In the genomic region with DNA sequence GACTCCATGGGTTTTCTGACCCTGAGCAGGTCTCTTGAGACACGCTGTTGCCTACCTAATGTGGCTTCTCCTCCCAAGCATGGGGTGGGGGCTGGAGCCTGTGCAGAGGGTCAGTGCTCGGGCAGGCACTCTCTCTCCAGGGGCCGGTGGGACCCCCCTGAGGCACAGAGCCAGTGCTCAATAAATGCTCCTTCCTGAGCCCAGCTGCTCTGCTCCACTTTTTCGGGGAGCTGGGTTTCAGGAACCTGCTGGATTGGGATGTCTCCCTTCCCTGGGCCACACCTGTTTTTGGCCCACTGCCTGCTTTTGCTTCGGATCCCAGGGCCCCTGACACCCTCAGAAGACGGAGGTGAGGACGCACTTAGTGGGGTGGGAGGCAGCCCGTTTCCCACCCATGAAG, we compare ENCODE assay signal across 2 cellular contexts.
TF ChIP-seq lines count a peak whose summit lies in the region.

No MANE protein-coding gene starts in this region.

TF ChIP-seq in HCT116, 20 proteins besides CTCF, POLR2A, EP300 and RAD21:
- TF ChIP-seq POLR2AphosphoS5 (IDR thresholded peaks at IDR 0.05; ENCODE audit: low read depth, low read length) (no peak), ZNF274 (IDR thresholded peaks at IDR 0.05; ENCODE audit: low read depth, low read length) (no peak), FOSL1 (IDR thresholded peaks at IDR 0.05; ENCODE audit: low read depth) (no peak), YY1 (IDR thresholded peaks at IDR 0.05; ENCODE audit: extremely low read depth, insufficient replicate concordance, low read depth, low read length) (no peak), EZH2phosphoT487 (IDR thresholded peaks at IDR 0.05; ENCODE audit: borderline replicate concordance) (no peak), TCF7L2 (IDR thresholded peaks at IDR 0.05; ENCODE audit: borderline replicate concordance, extremely low read depth, insufficient read depth, insufficient read length) (no peak), SIN3A (IDR thresholded peaks at IDR 0.05; ENCODE audit: low read depth) (no peak), EGR1 (IDR thresholded peaks at IDR 0.05; ENCODE audit: low read depth) (no peak), SRF (IDR thresholded peaks at IDR 0.05; ENCODE audit: low read depth) (no peak), SP1 (IDR thresholded peaks at IDR 0.05; ENCODE audit: low read depth) (no peak), EZH2 (IDR thresholded peaks at IDR 0.05) (no peak), JUND (IDR thresholded peaks at IDR 0.05) (no peak), ZFX (IDR thresholded peaks at IDR 0.05) (no peak), CEBPB (IDR thresholded peaks at IDR 0.05; ENCODE audit: low read depth) (no peak)
- TF ChIP-seq, protein P1, sequence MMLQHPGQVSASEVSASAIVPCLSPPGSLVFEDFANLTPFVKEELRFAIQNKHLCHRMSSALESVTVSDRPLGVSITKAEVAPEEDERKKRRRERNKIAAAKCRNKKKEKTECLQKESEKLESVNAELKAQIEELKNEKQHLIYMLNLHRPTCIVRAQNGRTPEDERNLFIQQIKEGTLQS (IDR thresholded peaks at IDR 0.05): no peak
- TF ChIP-seq, protein P2, sequence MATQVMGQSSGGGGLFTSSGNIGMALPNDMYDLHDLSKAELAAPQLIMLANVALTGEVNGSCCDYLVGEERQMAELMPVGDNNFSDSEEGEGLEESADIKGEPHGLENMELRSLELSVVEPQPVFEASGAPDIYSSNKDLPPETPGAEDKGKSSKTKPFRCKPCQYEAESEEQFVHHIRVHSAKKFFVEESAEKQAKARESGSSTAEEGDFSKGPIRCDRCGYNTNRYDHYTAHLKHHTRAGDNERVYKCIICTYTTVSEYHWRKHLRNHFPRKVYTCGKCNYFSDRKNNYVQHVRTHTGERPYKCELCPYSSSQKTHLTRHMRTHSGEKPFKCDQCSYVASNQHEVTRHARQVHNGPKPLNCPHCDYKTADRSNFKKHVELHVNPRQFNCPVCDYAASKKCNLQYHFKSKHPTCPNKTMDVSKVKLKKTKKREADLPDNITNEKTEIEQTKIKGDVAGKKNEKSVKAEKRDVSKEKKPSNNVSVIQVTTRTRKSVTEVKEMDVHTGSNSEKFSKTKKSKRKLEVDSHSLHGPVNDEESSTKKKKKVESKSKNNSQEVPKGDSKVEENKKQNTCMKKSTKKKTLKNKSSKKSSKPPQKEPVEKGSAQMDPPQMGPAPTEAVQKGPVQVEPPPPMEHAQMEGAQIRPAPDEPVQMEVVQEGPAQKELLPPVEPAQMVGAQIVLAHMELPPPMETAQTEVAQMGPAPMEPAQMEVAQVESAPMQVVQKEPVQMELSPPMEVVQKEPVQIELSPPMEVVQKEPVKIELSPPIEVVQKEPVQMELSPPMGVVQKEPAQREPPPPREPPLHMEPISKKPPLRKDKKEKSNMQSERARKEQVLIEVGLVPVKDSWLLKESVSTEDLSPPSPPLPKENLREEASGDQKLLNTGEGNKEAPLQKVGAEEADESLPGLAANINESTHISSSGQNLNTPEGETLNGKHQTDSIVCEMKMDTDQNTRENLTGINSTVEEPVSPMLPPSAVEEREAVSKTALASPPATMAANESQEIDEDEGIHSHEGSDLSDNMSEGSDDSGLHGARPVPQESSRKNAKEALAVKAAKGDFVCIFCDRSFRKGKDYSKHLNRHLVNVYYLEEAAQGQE (IDR thresholded peaks at IDR 0.05; ENCODE audit: low read depth): no peak
- TF ChIP-seq, protein P3, sequence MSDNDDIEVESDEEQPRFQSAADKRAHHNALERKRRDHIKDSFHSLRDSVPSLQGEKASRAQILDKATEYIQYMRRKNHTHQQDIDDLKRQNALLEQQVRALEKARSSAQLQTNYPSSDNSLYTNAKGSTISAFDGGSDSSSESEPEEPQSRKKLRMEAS (IDR thresholded peaks at IDR 0.05): no peak

TF ChIP-seq in K562, 482 proteins besides CTCF, POLR2A, EP300 and RAD21:
- TF ChIP-seq ZBTB7A (IDR thresholded peaks at IDR 0.05; ENCODE audit: borderline replicate concordance, control insufficient read depth, low read depth, low read length): 0 out of 2 replicates have a peak, but pooled peaks have one; percentile 8
- TF ChIP-seq MEIS2 (IDR thresholded peaks at IDR 0.05; ENCODE audit: partially characterized antibody): no peak
- TF ChIP-seq PML (IDR thresholded peaks at IDR 0.05; ENCODE audit: low read length): 0 out of 2 replicates have a peak, but pooled peaks have one; percentile 4
- TF ChIP-seq NFIC (IDR thresholded peaks at IDR 0.05): peak; percentile 18; the same call in 1 of the 2 replicates
- TF ChIP-seq, protein P4, sequence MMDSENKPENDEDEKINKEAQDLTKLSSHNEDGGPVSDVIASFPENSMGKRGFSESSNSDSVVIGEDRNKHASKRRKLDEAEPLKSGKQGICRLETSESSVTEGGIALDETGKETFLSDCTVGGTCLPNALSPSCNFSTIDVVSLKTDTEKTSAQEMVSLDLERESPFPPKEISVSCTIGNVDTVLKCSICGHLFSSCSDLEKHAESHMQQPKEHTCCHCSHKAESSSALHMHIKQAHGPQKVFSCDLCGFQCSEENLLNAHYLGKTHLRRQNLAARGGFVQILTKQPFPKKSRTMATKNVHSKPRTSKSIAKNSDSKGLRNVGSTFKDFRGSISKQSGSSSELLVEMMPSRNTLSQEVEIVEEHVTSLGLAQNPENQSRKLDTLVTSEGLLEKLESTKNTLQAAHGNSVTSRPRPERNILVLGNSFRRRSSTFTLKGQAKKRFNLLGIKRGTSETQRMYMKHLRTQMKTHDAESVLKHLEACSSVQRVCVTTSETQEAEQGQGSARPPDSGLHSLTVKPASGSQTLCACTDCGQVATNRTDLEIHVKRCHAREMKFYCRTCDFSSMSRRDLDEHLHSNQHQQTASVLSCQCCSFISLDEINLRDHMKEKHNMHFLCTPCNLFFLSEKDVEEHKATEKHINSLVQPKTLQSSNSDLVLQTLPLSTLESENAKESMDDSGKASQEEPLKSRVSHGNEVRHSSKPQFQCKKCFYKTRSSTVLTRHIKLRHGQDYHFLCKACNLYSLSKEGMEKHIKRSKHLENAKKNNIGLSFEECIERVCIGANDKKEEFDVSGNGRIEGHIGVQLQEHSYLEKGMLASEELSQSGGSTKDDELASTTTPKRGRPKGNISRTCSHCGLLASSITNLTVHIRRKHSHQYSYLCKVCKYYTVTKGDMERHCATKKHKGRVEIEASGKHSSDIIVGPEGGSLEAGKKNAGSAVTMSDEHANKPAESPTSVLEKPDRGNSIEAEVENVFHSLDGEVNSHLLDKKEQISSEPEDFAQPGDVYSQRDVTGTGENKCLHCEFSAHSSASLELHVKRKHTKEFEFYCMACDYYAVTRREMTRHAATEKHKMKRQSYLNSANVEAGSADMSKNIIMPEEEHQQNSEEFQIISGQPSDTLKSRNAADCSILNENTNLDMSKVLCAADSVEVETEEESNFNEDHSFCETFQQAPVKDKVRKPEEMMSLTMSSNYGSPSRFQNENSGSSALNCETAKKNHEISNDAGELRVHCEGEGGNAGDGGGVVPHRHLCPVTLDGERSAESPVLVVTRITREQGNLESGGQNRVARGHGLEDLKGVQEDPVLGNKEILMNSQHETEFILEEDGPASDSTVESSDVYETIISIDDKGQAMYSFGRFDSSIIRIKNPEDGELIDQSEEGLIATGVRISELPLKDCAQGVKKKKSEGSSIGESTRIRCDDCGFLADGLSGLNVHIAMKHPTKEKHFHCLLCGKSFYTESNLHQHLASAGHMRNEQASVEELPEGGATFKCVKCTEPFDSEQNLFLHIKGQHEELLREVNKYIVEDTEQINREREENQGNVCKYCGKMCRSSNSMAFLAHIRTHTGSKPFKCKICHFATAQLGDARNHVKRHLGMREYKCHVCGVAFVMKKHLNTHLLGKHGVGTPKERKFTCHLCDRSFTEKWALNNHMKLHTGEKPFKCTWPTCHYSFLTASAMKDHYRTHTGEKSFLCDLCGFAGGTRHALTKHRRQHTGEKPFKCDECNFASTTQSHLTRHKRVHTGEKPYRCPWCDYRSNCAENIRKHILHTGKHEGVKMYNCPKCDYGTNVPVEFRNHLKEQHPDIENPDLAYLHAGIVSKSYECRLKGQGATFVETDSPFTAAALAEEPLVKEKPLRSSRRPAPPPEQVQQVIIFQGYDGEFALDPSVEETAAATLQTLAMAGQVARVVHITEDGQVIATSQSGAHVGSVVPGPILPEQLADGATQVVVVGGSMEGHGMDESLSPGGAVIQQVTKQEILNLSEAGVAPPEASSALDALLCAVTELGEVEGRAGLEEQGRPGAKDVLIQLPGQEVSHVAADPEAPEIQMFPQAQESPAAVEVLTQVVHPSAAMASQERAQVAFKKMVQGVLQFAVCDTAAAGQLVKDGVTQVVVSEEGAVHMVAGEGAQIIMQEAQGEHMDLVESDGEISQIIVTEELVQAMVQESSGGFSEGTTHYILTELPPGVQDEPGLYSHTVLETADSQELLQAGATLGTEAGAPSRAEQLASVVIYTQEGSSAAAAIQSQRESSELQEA (IDR thresholded peaks at IDR 0.05; ENCODE audit: low read depth): no peak
- TF ChIP-seq, protein P5, sequence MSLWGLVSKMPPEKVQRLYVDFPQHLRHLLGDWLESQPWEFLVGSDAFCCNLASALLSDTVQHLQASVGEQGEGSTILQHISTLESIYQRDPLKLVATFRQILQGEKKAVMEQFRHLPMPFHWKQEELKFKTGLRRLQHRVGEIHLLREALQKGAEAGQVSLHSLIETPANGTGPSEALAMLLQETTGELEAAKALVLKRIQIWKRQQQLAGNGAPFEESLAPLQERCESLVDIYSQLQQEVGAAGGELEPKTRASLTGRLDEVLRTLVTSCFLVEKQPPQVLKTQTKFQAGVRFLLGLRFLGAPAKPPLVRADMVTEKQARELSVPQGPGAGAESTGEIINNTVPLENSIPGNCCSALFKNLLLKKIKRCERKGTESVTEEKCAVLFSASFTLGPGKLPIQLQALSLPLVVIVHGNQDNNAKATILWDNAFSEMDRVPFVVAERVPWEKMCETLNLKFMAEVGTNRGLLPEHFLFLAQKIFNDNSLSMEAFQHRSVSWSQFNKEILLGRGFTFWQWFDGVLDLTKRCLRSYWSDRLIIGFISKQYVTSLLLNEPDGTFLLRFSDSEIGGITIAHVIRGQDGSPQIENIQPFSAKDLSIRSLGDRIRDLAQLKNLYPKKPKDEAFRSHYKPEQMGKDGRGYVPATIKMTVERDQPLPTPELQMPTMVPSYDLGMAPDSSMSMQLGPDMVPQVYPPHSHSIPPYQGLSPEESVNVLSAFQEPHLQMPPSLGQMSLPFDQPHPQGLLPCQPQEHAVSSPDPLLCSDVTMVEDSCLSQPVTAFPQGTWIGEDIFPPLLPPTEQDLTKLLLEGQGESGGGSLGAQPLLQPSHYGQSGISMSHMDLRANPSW (CRISPR knock-in tag; IDR thresholded peaks at IDR 0.05): no peak
